ENCODE assay signal across 8 cellular contexts in the genomic region with DNA sequence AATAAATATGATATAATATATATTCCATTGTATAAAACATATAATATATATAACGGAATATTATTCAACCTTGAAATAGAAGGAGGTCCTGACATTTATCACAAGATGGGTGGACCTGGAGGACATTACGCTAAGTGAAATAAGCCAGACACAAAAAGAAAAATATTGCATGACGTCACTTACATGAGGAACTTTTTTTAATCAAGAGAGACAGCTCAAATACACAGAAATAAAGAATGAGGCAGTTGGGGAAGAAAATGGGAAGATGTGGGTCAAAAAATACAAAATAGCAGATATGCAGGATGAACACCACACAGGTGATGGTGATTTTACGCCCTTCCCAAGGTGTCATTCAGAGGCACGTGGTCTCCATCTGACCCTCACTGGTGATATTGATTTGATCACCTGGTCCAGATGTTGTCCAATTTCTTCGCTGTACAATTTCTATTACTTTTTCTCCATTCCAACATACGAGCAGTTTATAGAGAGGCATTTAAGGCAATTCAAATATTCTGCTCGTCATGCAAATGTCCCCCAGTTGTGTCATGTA. TPM values are rescaled to one million over a fixed set of nuclear protein-coding genes. Genes with fewer than 3 reads are reported as not detected.
DNase-seq lines count a peak whose midpoint lies in the region; ATAC-seq and TF ChIP-seq lines count a peak whose summit lies in the region.

No MANE protein-coding gene starts in this region.

- ATAC-seq in left lung: no peak
- no peak for ATAC-seq in GM19328 (IDR thresholded peaks at IDR 0.05; ENCODE audit: unreplicated experiment)

- H3K4me1 ChIP-seq in left lung: peaks cover 12 to 31% of the 10 kb centered on the region in 2 donors

- H3K27ac ChIP-seq in left lung: peak overlapping the region in 1 of 2 donors; percentile 87

- H3K27ac Mint-ChIP-seq in type B pancreatic cell: peak overlapping the region; percentile 96

- H3K4me3 Mint-ChIP-seq in type B pancreatic cell: peak overlapping the region; percentile 96

- intact Hi-C loops in left lung (cut with DNase I): no loop called here

- H3K9me3 ChIP-seq in left lung: peaks cover 0 to 12% of the 10 kb centered on the region in 2 donors

- peaks cover 20% of the 10 kb centered on the region for H3K36me3 Mint-ChIP-seq in type B pancreatic cell

- peaks cover 7% of the 10 kb centered on the region for H3K27me3 Mint-ChIP-seq in type B pancreatic cell

- peaks cover 0 to 6% of the 10 kb centered on the region in 2 donors for H3K36me3 ChIP-seq in left lung

- peaks cover 3% of the 10 kb centered on the region for H3K9me3 Mint-ChIP-seq in type B pancreatic cell

- peak overlapping the region; percentile 90 to 95 for H3K4me3 ChIP-seq in left lung

- TF ChIP-seq CTCF in left lung (IDR thresholded peaks at IDR 0.05): no peak
- no peak for TF ChIP-seq CTCF in type B pancreatic cell (conservative IDR thresholded peaks at IDR 0.05)

- peak; percentile 34 for DNase-seq in DMS79 treated with DMSO at 0.1 percent for 48 hours (lab: John Stamatoyannopoulos, UW)
- DNase-seq in DMS79 (lab: John Stamatoyannopoulos, UW): no peak
- peak; percentile 14 for DNase-seq in HS-27A (ENCODE audit: low read depth)
- DNase-seq in astrocyte of the hippocampus (ENCODE audit: low read depth, low spot score): peak; percentile 2
- DNase-seq in left lung: no peak
- DNase-seq in type B pancreatic cell (ENCODE audit: extremely low spot score, unreplicated experiment): no peak
- no peak for DNase-seq in SHP77 treated with DMSO at 0.1 percent for 48 hours (lab: John Stamatoyannopoulos, UW)

- H3K4me1 Mint-ChIP-seq in type B pancreatic cell (ENCODE audit: unreplicated experiment): peaks cover 17% of the 10 kb centered on the region

- peaks cover 0 to 5% of the 10 kb centered on the region in 2 donors for H3K27me3 ChIP-seq in left lung

RNA-seq across cellular contexts. Expression of gene ZNF317, which starts 0.5 kb away (rescaled TPM):
- total RNA-seq in left lung (10 to 100 TPM; 25.1 to 32.4 TPM), type B pancreatic cell (ENCODE audit: low replicate concordance) (40.3 and 40.5 TPM in 2 replicates)

RNA-seq across cellular contexts. Expression of gene OR7G3, which starts 12.9 kb away (rescaled TPM):
- total RNA-seq in left lung: not detected
- total RNA-seq in type B pancreatic cell (ENCODE audit: low replicate concordance): not detected in 2 replicates

RNA-seq across cellular contexts. Expression of gene OR7G1, which starts 24.1 kb away (rescaled TPM):
- total RNA-seq in left lung: not detected
- total RNA-seq in type B pancreatic cell (ENCODE audit: low replicate concordance): not detected in 2 replicates

RNA-seq across cellular contexts. Expression of gene OR7G2, which starts 32.4 kb away (rescaled TPM):
- total RNA-seq in left lung (not detected), type B pancreatic cell (ENCODE audit: low replicate concordance) (0.10 TPM in 1 of 2 replicates, not detected in the other)

RNA-seq across cellular contexts. Expression of gene OR7D2, which starts 39.1 kb away (rescaled TPM):
- total RNA-seq in left lung (under 1 TPM in 1 of 2 donors, not detected in 1; 0.10 TPM), type B pancreatic cell (ENCODE audit: low replicate concordance) (0.57 and 1.3 TPM in 2 replicates)

Comparison
In these comparisons a context has a peak if more than half of its experiments do, and no peak if none do; other contexts are left out.
1. DNase-seq: peak in DMS79 treated with DMSO at 0.1 percent for 48 hours (single experiment), HS-27A (single experiment) and astrocyte of the hippocampus (single experiment); none in DMS79 (single experiment), left lung (0 of 2), type B pancreatic cell (single experiment) and SHP77 treated with DMSO at 0.1 percent for 48 hours (single experiment).